ENCODE assay signal across 8 cellular contexts in genomic region chr7:149773446-149774236, GRCh38. TPM values are rescaled to one million over a fixed set of nuclear protein-coding genes. Genes with fewer than 3 reads are reported as not detected.
DNase-seq lines count a peak whose midpoint lies in the region; ATAC-seq and TF ChIP-seq lines count a peak whose summit lies in the region.

A gene with protein sequence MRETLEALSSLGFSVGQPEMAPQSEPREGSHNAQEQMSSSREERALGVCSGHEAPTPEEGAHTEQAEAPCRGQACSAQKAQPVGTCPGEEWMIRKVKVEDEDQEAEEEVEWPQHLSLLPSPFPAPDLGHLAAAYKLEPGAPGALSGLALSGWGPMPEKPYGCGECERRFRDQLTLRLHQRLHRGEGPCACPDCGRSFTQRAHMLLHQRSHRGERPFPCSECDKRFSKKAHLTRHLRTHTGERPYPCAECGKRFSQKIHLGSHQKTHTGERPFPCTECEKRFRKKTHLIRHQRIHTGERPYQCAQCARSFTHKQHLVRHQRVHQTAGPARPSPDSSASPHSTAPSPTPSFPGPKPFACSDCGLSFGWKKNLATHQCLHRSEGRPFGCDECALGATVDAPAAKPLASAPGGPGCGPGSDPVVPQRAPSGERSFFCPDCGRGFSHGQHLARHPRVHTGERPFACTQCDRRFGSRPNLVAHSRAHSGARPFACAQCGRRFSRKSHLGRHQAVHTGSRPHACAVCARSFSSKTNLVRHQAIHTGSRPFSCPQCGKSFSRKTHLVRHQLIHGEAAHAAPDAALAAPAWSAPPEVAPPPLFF (minus strand): TSS chr7:149773588. CDS start chr7:149771032, 2,556 bp downstream.

- H3K27ac Mint-ChIP-seq in chondrocyte (ENCODE audit: unreplicated experiment): no peak within 1 kb of the TSS

- WGBS in liver: 3% methylated on average over 57 of the region's 57 CpGs

- H3K9me3 ChIP-seq in liver (ENCODE audit: control insufficient read depth in 4 of 4, low read length in 3 of 4): no peaks in the 10 kb centered on the region

- peak; percentile 39 for DNase-seq in stimulated activated CD4-positive, alpha-beta T cell treated with anti-CD3 and anti-CD28 coated beads, Interleukin-15, amount 100 ng/mL, for 24 hours
- no peak for DNase-seq in stimulated activated CD4-positive, alpha-beta T cell treated with anti-CD3 and anti-CD28 coated beads, Interleukin-2, amount 100 ng/mL, for 48 hours
- peak; percentile 47 for DNase-seq in T-helper 22 cell (ENCODE audit: low read depth)
- peak; percentile 93 for DNase-seq in chondrocyte (ENCODE audit: low spot score)
- peak; percentile 19 for DNase-seq in stimulated activated CD8-positive, alpha-beta memory T cell treated with anti-CD3 and anti-CD28 coated beads, Interleukin-12 subunit alpha, Interleukin-12 subunit beta, amount 100 ng/mL, for 4 hours (ENCODE audit: low read depth)

- no peak for TF ChIP-seq CTCF in chondrocyte (IDR thresholded peaks at IDR 0.05)
- no peak for TF ChIP-seq CTCF in liver (IDR thresholded peaks at IDR 0.05; ENCODE audit: low read depth, low read length, missing input control)

- H3K36me3 ChIP-seq in liver (ENCODE audit: control insufficient read depth in 4 of 4, insufficient read depth in 3 of 4, low read depth in 1 of 4, low read length in 3 of 4): peaks cover 0 to 6% (median 3%) of the 10 kb centered on the region in 4 donors

- peak within 1 kb of the TSS; percentile 53 to 80 (median 63) for H3K4me3 ChIP-seq in liver (ENCODE audit: low read depth in 1 of 3, low read length in 3 of 3)

- H3K27me3 Mint-ChIP-seq in chondrocyte (ENCODE audit: low read depth): peaks cover under 1% of the 10 kb centered on the region

- TF ChIP-seq RAD21 in liver (IDR thresholded peaks at IDR 0.05): no peak

- H3K4me1 Mint-ChIP-seq in chondrocyte (ENCODE audit: low read depth): peaks cover 6% of the 10 kb centered on the region

- H3K36me3 Mint-ChIP-seq in chondrocyte (ENCODE audit: low read depth): no peaks in the 10 kb centered on the region

- H3K27me3 ChIP-seq in liver (ENCODE audit: control insufficient read depth in 4 of 4, insufficient read depth in 4 of 4, low read length in 3 of 4): no peaks in the 10 kb centered on the region

- H3K27ac ChIP-seq in liver (ENCODE audit: low read depth in 1 of 2, low read length in 2 of 2): peak within 1 kb of the TSS; percentile 68 to 71

- H3K9me3 Mint-ChIP-seq in chondrocyte (ENCODE audit: low read depth): no peaks in the 10 kb centered on the region

- ATAC-seq in GM19035 (IDR thresholded peaks at IDR 0.05; ENCODE audit: unreplicated experiment) (no peak), HG03135 (IDR thresholded peaks at IDR 0.05; ENCODE audit: unreplicated experiment) (no peak)

- peak within 1 kb of the TSS; percentile 71 for H3K4me3 Mint-ChIP-seq in chondrocyte (ENCODE audit: unreplicated experiment)

- H3K4me1 ChIP-seq in liver (ENCODE audit: control insufficient read depth in 4 of 4, insufficient read depth in 4 of 4, low read length in 3 of 4): peaks cover 5 to 22% (median 12%) of the 10 kb centered on the region in 4 donors

- H3K9ac ChIP-seq in liver (ENCODE audit: low read depth in 1 of 2, low read length in 2 of 2): no peak within 1 kb of the TSS

TF ChIP-seq in liver, 16 proteins besides CTCF, POLR2A, EP300 and RAD21:
- TF ChIP-seq, protein P1, sequence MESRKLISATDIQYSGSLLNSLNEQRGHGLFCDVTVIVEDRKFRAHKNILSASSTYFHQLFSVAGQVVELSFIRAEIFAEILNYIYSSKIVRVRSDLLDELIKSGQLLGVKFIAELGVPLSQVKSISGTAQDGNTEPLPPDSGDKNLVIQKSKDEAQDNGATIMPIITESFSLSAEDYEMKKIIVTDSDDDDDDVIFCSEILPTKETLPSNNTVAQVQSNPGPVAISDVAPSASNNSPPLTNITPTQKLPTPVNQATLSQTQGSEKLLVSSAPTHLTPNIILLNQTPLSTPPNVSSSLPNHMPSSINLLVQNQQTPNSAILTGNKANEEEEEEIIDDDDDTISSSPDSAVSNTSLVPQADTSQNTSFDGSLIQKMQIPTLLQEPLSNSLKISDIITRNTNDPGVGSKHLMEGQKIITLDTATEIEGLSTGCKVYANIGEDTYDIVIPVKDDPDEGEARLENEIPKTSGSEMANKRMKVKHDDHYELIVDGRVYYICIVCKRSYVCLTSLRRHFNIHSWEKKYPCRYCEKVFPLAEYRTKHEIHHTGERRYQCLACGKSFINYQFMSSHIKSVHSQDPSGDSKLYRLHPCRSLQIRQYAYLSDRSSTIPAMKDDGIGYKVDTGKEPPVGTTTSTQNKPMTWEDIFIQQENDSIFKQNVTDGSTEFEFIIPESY (IDR thresholded peaks at IDR 0.05): no peak
- TF ChIP-seq FOXA1 (IDR thresholded peaks at IDR 0.05) (no peak), RXRA (IDR thresholded peaks at IDR 0.05) (no peak)

RNA-seq across cellular contexts. Expression of the gene that starts here (rescaled TPM):
- total RNA-seq in chondrocyte: 2.3 to 3.5 TPM (median 3.1 TPM) in 3 replicates
- total RNA-seq in liver: 1 to 10 TPM; 2.8 to 3.8 TPM
- polyA plus RNA-seq in liver: 1 to 10 TPM; 3.6 to 4.0 TPM

Comparison
In these comparisons a context has a peak if more than half of its experiments do, and no peak if none do; other contexts are left out.
1. DNase-seq: peak in stimulated activated CD4-positive, alpha-beta T cell treated with anti-CD3 and anti-CD28 coated beads, Interleukin-15, amount 100 ng/mL, for 24 hours (single experiment), T-helper 22 cell (single experiment), chondrocyte (single experiment) and stimulated activated CD8-positive, alpha-beta memory T cell treated with anti-CD3 and anti-CD28 coated beads, Interleukin-12 subunit alpha, Interleukin-12 subunit beta, amount 100 ng/mL, for 4 hours (single experiment); none in stimulated activated CD4-positive, alpha-beta T cell treated with anti-CD3 and anti-CD28 coated beads, Interleukin-2, amount 100 ng/mL, for 48 hours (0 of 2).